ENCODE assay signal across 16 cellular contexts in genomic region chr3:187022403-187023029, GRCh38.
DNase-seq lines count a peak whose midpoint lies in the region; ATAC-seq and TF ChIP-seq lines count a peak whose summit lies in the region.
"Had no signal": no experiment of that assay in that cellular context is flagged by ENCODE, and none has a peak within 500 bp of the region (broad histone marks: within the 10 kb centered on the region; RNA-seq: fewer than 3 reads in every experiment).

No MANE protein-coding gene starts in this region.

- peaks cover 87% of the 10 kb centered on the region for H3K79me2 ChIP-seq in SU-DHL-6 (ENCODE audit: insufficient read depth, low read length)

- H3K9me3 Mint-ChIP-seq in stimulated activated naive CD8-positive, alpha-beta T cell treated with anti-CD3 and anti-CD28 coated beads, Interleukin-15, Interleukin-2, amounts not matched to agents 100 ng/mL and 50 ng/mL, for 24 hours, result peaks cover 4% of the 10 kb centered on the region
- no peaks in the 10 kb centered on the region for H3K9me3 Mint-ChIP-seq in stimulated activated naive CD8-positive, alpha-beta T cell treated with anti-CD3 and anti-CD28 coated beads, Interleukin-15, amount 100 ng/mL, for 72 hours
- no peaks in the 10 kb centered on the region for H3K9me3 Mint-ChIP-seq in effector memory CD8-positive, alpha-beta T cell

- TF ChIP-seq CTCF in SU-DHL-6 (IDR thresholded peaks at IDR 0.05; ENCODE audit: insufficient read depth, low read length, poor library complexity, severe bottlenecking) (no peak), thyroid gland (IDR thresholded peaks at IDR 0.05) (no peak), transverse colon (IDR thresholded peaks at IDR 0.05) (no peak)

- H3K9me3 ChIP-seq in SU-DHL-6 (ENCODE audit: insufficient read depth, low read length), result no peaks in the 10 kb centered on the region
- H3K9me3 ChIP-seq in thyroid gland, result no peaks in the 10 kb centered on the region
- H3K9me3 ChIP-seq in transverse colon, result no peaks in the 10 kb centered on the region
- H3K9me3 ChIP-seq: esophagus squamous epithelium had no signal

- no peaks in the 10 kb centered on the region for H3K9me2 ChIP-seq in SU-DHL-6 (replicated peaks; ENCODE audit: insufficient read depth, low read length)

- peak overlapping the region; percentile 78 for H3K27ac Mint-ChIP-seq in stimulated activated naive CD8-positive, alpha-beta T cell treated with anti-CD3 and anti-CD28 coated beads, Interleukin-15, Interleukin-2, amounts not matched to agents 100 ng/mL and 50 ng/mL, for 24 hours
- H3K27ac Mint-ChIP-seq in stimulated activated naive CD8-positive, alpha-beta T cell treated with anti-CD3 and anti-CD28 coated beads, Interleukin-15, amount 100 ng/mL, for 72 hours, result no peak overlapping the region
- peak overlapping the region; percentile 79 to 82 for H3K27ac Mint-ChIP-seq in effector memory CD8-positive, alpha-beta T cell
- H3K27ac Mint-ChIP-seq: WTC11 had no signal

- peaks cover 25% of the 10 kb centered on the region for H3K36me3 Mint-ChIP-seq in stimulated activated naive CD8-positive, alpha-beta T cell treated with anti-CD3 and anti-CD28 coated beads, Interleukin-15, Interleukin-2, amounts not matched to agents 100 ng/mL and 50 ng/mL, for 24 hours (ENCODE audit: low read depth)
- peaks cover 11% of the 10 kb centered on the region for H3K36me3 Mint-ChIP-seq in effector memory CD8-positive, alpha-beta T cell (ENCODE audit: insufficient read depth)

- TF ChIP-seq POLR2A in thyroid gland (IDR thresholded peaks at IDR 0.05) (no peak), transverse colon (IDR thresholded peaks at IDR 0.05) (no peak)

- H3K36me3 ChIP-seq in SU-DHL-6 (ENCODE audit: low read length) (peaks cover 14% of the 10 kb centered on the region), thyroid gland (no peaks in the 10 kb centered on the region), transverse colon (no peaks in the 10 kb centered on the region)
- H3K36me3 ChIP-seq: esophagus squamous epithelium, heart left ventricle had no signal

- peaks cover 85% of the 10 kb centered on the region for H3F3A ChIP-seq in SU-DHL-6 (ENCODE audit: insufficient read depth)

- H3K4me1 ChIP-seq in thyroid gland (peaks cover 20 to 77% of the 10 kb centered on the region in 2 donors), transverse colon (peaks cover 0 to 6% (median 0%) of the 10 kb centered on the region in 4 donors)
- H3K4me1 ChIP-seq: esophagus squamous epithelium had no signal

- no peak for ATAC-seq in stimulated activated naive CD8-positive, alpha-beta T cell treated with anti-CD3 and anti-CD28 coated beads, Interleukin-15, amount 100 ng/mL, for 72 hours
- no peak for ATAC-seq in effector memory CD8-positive, alpha-beta T cell (replicated peaks)
- ATAC-seq in left cardiac atrium, result no peak
- ATAC-seq: heart left ventricle, WTC11 had no signal

- peak overlapping the region; percentile 66 for H3K4me3 Mint-ChIP-seq in stimulated activated naive CD8-positive, alpha-beta T cell treated with anti-CD3 and anti-CD28 coated beads, Interleukin-15, Interleukin-2, amounts not matched to agents 100 ng/mL and 50 ng/mL, for 24 hours
- no peak overlapping the region for H3K4me3 Mint-ChIP-seq in stimulated activated naive CD8-positive, alpha-beta T cell treated with anti-CD3 and anti-CD28 coated beads, Interleukin-15, amount 100 ng/mL, for 72 hours
- H3K4me3 Mint-ChIP-seq in effector memory CD8-positive, alpha-beta T cell, result no peak overlapping the region
- H3K4me3 Mint-ChIP-seq: WTC11 had no signal

- peak overlapping the region; percentile 79 for H3K9ac ChIP-seq in SU-DHL-6 (ENCODE audit: low read length)

- H4K20me1 ChIP-seq in SU-DHL-6 (ENCODE audit: low read depth, low read length), result no peaks in the 10 kb centered on the region

- H3K27me3 ChIP-seq in SU-DHL-6 (ENCODE audit: low read length) (no peaks in the 10 kb centered on the region), thyroid gland (no peaks in the 10 kb centered on the region), transverse colon (no peaks in the 10 kb centered on the region)
- H3K27me3 ChIP-seq: esophagus squamous epithelium, heart left ventricle had no signal

- intact Hi-C loops in thyroid gland (cut with DNase I), result loop anchor here (10.0 kb wide), 1 partner anchor 88 kb away; the partner anchor contains the start of gene ST6GAL1
- intact Hi-C loops in transverse colon (cut with DNase I; ENCODE audit: low total_unique reads), result no loop called here
- intact Hi-C loops in left cardiac atrium (cut with DNase I), result no loop called here

- no peak overlapping the region for H2AFZ ChIP-seq in SU-DHL-6 (ENCODE audit: low read depth, low read length, severe bottlenecking)

- in situ Hi-C loops in transverse colon (cut with MboI; ENCODE audit: low pct_ligation_motif_present in 1 of 4, low pct_unique_long_range_greater_than_20kb in 1 of 4, low sequenced_read_pairs in 3 of 4), result no loop called here

- H3K27ac ChIP-seq in SU-DHL-6 (ENCODE audit: low read depth, low read length) (peak overlapping the region; percentile 100), thyroid gland (peak overlapping the region in 2 of 3 donors; percentile 16 to 66), transverse colon (no peak overlapping the region)
- H3K27ac ChIP-seq: heart left ventricle had no signal

- DNase-seq in stimulated activated naive CD8-positive, alpha-beta T cell treated with anti-CD3 and anti-CD28 coated beads, Interleukin-15, amount 100 ng/mL, for 72 hours, result no peak
- no peak for DNase-seq in effector memory CD8-positive, alpha-beta T cell
- DNase-seq in thyroid gland (no peak), transverse colon (no peak), left cardiac atrium (no peak), NCI-H2107 treated with DMSO at 0.1 percent for 48 hours (lab: John Stamatoyannopoulos, UW; ENCODE audit: unreplicated experiment) (no peak)
- DNase-seq: cortex of kidney; esophagus squamous epithelium; heart left ventricle; kidney glomerular epithelial cell; MV-4-11; NCI-H2171 treated with DMSO at 0.1 percent for 48 hours; NK-92 treated with Interleukin-12 subunit alpha and Interleukin-12 subunit beta, amount 100 ng/mL, for 24 hours had no signal

- 86 to 91% methylated on average over 3 of the region's 3 CpGs for WGBS in thyroid gland, 2 donors
- 91 to 100% methylated on average over 3 of the region's 3 CpGs for WGBS in transverse colon (ENCODE audit: low coverage in 1 of 2), 2 donors

- peaks cover 69% of the 10 kb centered on the region for H3K4me1 Mint-ChIP-seq in stimulated activated naive CD8-positive, alpha-beta T cell treated with anti-CD3 and anti-CD28 coated beads, Interleukin-15, Interleukin-2, amounts not matched to agents 100 ng/mL and 50 ng/mL, for 24 hours (ENCODE audit: low read depth)
- H3K4me1 Mint-ChIP-seq in stimulated activated naive CD8-positive, alpha-beta T cell treated with anti-CD3 and anti-CD28 coated beads, Interleukin-15, amount 100 ng/mL, for 72 hours, result peaks cover 51% of the 10 kb centered on the region
- peaks cover 46 to 61% of the 10 kb centered on the region in 2 donors for H3K4me1 Mint-ChIP-seq in effector memory CD8-positive, alpha-beta T cell (ENCODE audit: low read depth in 2 of 2)

- no peaks in the 10 kb centered on the region for H3K27me3 Mint-ChIP-seq in stimulated activated naive CD8-positive, alpha-beta T cell treated with anti-CD3 and anti-CD28 coated beads, Interleukin-15, Interleukin-2, amounts not matched to agents 100 ng/mL and 50 ng/mL, for 24 hours
- no peaks in the 10 kb centered on the region for H3K27me3 Mint-ChIP-seq in stimulated activated naive CD8-positive, alpha-beta T cell treated with anti-CD3 and anti-CD28 coated beads, Interleukin-15, amount 100 ng/mL, for 72 hours
- no peaks in the 10 kb centered on the region for H3K27me3 Mint-ChIP-seq in effector memory CD8-positive, alpha-beta T cell

- peak overlapping the region; percentile 95 for H3K4me2 ChIP-seq in SU-DHL-6 (ENCODE audit: low read depth, low read length, poor library complexity, severe bottlenecking)

- no peak for TF ChIP-seq EP300 in transverse colon (IDR thresholded peaks at IDR 0.05; ENCODE audit: low read depth)

- H3K4me3 ChIP-seq in SU-DHL-6 (ENCODE audit: insufficient read depth, low read length, poor library complexity, severe bottlenecking) (peak overlapping the region; percentile 93), thyroid gland (replicated peaks in 1 of 3) (no peak overlapping the region), transverse colon (no peak overlapping the region)
- H3K4me3 ChIP-seq: esophagus squamous epithelium, heart left ventricle had no signal

Comparison
In these comparisons a context has a peak if more than half of its experiments do, and no peak if none do; other contexts are left out.
1. H3K27ac Mint-ChIP-seq: peak in stimulated activated naive CD8-positive, alpha-beta T cell treated with anti-CD3 and anti-CD28 coated beads, Interleukin-15, Interleukin-2, amounts not matched to agents 100 ng/mL and 50 ng/mL, for 24 hours (single experiment) and effector memory CD8-positive, alpha-beta T cell (2 of 2); none in stimulated activated naive CD8-positive, alpha-beta T cell treated with anti-CD3 and anti-CD28 coated beads, Interleukin-15, amount 100 ng/mL, for 72 hours (0 of 2).
2. H3K27ac ChIP-seq: peak in SU-DHL-6 (single experiment) and thyroid gland (2 of 3); none in transverse colon (0 of 4).